1 cellular context compared by ENCODE assay signal in genomic region chr15:35117508-35118280, GRCh38.
TF ChIP-seq lines count a peak whose summit lies in the region.

No MANE protein-coding gene starts in this region.

TF ChIP-seq in HepG2, 621 proteins besides CTCF, POLR2A, EP300 and RAD21:
- TF ChIP-seq MAFK (conservative IDR thresholded peaks at IDR 0.05 in 1 of 2, IDR thresholded peaks at IDR 0.05 in 1 of 2; ENCODE audit: low read length in 2 of 2) (peak; percentile 54 to 64; a peak in 3 of 4 replicates), ZKSCAN1 (IDR thresholded peaks at IDR 0.05; ENCODE audit: low read length) (no peak), REPIN1 (CRISPR knock-in tag; IDR thresholded peaks at IDR 0.05; ENCODE audit: borderline replicate concordance, low read depth) (no peak), GPBP1L1 (CRISPR knock-in tag; IDR thresholded peaks at IDR 0.05) (no peak), ZNF292 (CRISPR knock-in tag; IDR thresholded peaks at IDR 0.05; ENCODE audit: borderline replicate concordance, low read depth) (no peak), MAFF (IDR thresholded peaks at IDR 0.05; ENCODE audit: low read depth, low read length) (0 out of 2 replicates have a peak, but pooled peaks have one; percentile 16), MED13 (CRISPR knock-in tag; IDR thresholded peaks at IDR 0.05) (no peak), KDM3A (CRISPR knock-in tag; IDR thresholded peaks at IDR 0.05; ENCODE audit: low read depth) (no peak)
- TF ChIP-seq, protein P1, sequence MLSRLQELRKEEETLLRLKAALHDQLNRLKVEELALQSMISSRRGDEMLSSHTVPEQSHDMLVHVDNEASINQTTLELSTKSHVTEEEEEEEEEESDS (CRISPR knock-in tag; IDR thresholded peaks at IDR 0.05; ENCODE audit: borderline replicate concordance) = no peak
TF ChIP-seq in HepG2: peak in this region for 2.
